8 cellular contexts compared by ENCODE assay signal in genomic region chr5:177310757-177311173, GRCh38. TPM values are rescaled to one million over a fixed set of nuclear protein-coding genes. Genes with fewer than 3 reads are reported as not detected.
DNase-seq lines count a peak whose midpoint lies in the region; ATAC-seq and TF ChIP-seq lines count a peak whose summit lies in the region.

No MANE protein-coding gene starts in this region.

- H3K36me3 Mint-ChIP-seq in HFFc6 (ENCODE audit: low read depth), result peaks cover 18% of the 10 kb centered on the region

- intact Hi-C loops in PC-9 (cut with micrococcal nuclease; ENCODE audit: unreplicated experiment) (no loop called here), sigmoid colon (cut with DNase I) (loop anchor here (5.0 to 10.0 kb wide), 3 partner anchors 57 to 204 kb away; partner anchors contain the start of gene DDX41)

- H3K4me2 ChIP-seq in PC-9, result peak overlapping the region; percentile 89

- H2AFZ ChIP-seq in PC-9, result no peak overlapping the region

- H3K27ac Mint-ChIP-seq in HFFc6, result peak overlapping the region; percentile 59; the same call in 1 of the 2 replicates

- H3K9me3 ChIP-seq in PC-9 (ENCODE audit: insufficient read depth, low read depth) (no peaks in the 10 kb centered on the region), duodenal mucosa (ENCODE audit: control insufficient read depth in 1 of 2, low read length in 2 of 2) (no peaks in the 10 kb centered on the region), sigmoid colon (no peaks in the 10 kb centered on the region), tibial nerve (no peaks in the 10 kb centered on the region)

- H3K79me2 ChIP-seq in PC-9 (ENCODE audit: low read depth), result peaks cover 4% of the 10 kb centered on the region; the same call in 1 of the 2 replicates

- DNase-seq in EL (peak; percentile 47), HFFc6 (no peak), PC-9 (no peak), sigmoid colon (peak; percentile 62), activated gamma-delta T cell treated with Interleukin-2 at 50 U/mL for 16 hours (no peak), tibial nerve (ENCODE audit: low spot score in 2 of 2) (no peak)

- no peak for TF ChIP-seq POLR2A in sigmoid colon (IDR thresholded peaks at IDR 0.05)
- no peak for TF ChIP-seq POLR2A in tibial nerve (IDR thresholded peaks at IDR 0.05)

- peak overlapping the region; percentile 90 for H3K4me3 Mint-ChIP-seq in HFFc6

- H3K27me3 ChIP-seq in PC-9 (ENCODE audit: insufficient read depth, low read depth) (no peaks in the 10 kb centered on the region), duodenal mucosa (ENCODE audit: control insufficient read depth in 1 of 2, insufficient read depth in 2 of 2, low read length in 2 of 2) (no peaks in the 10 kb centered on the region), sigmoid colon (no peaks in the 10 kb centered on the region), tibial nerve (no peaks in the 10 kb centered on the region)

- peaks cover 9% of the 10 kb centered on the region; the same call in 1 of the 2 replicates for H4K20me1 ChIP-seq in PC-9 (ENCODE audit: insufficient read depth)

- H3K27me3 Mint-ChIP-seq in HFFc6 (ENCODE audit: insufficient read depth), result peaks cover 12% of the 10 kb centered on the region

- peak overlapping the region; percentile 72; the same call in 1 of the 2 replicates for H3K4me3 ChIP-seq in PC-9
- H3K4me3 ChIP-seq in duodenal mucosa (ENCODE audit: low read depth in 1 of 2, low read length in 2 of 2), result peak overlapping the region; percentile 71 to 74
- H3K4me3 ChIP-seq in sigmoid colon, result no peak overlapping the region
- H3K4me3 ChIP-seq in tibial nerve, result peak overlapping the region in 1 of 4 donors; percentile 67

- H3K9me3 Mint-ChIP-seq in HFFc6, result no peaks in the 10 kb centered on the region

- H3K4me1 ChIP-seq in PC-9 (replicated peaks; ENCODE audit: insufficient read depth) (peaks cover 10% of the 10 kb centered on the region; the same call in 1 of the 2 replicates), duodenal mucosa (ENCODE audit: control insufficient read depth in 1 of 2, insufficient read depth in 2 of 2, low read length in 2 of 2) (peaks cover 30 to 37% of the 10 kb centered on the region in 2 donors), sigmoid colon (peaks cover 0 to 34% (median 25%) of the 10 kb centered on the region in 4 donors), tibial nerve (peaks cover 0 to 40% (median 20%) of the 10 kb centered on the region in 4 donors)

- no TSS peak for BruUV-seq in PC-9 (replicated peaks; lab: Mats Ljungman, UMichigan)

- H3F3A ChIP-seq in PC-9 (ENCODE audit: insufficient read depth, low read depth), result peaks cover 30% of the 10 kb centered on the region; the same call in 1 of the 2 replicates

- no peak overlapping the region for H3K27ac ChIP-seq in PC-9
- no peak overlapping the region for H3K27ac ChIP-seq in duodenal mucosa (ENCODE audit: low read depth, low read length)
- no peak overlapping the region for H3K27ac ChIP-seq in sigmoid colon
- no peak overlapping the region for H3K27ac ChIP-seq in tibial nerve

- TF ChIP-seq CTCF in HFFc6 (IDR thresholded peaks at IDR 0.05) (no peak), PC-9 (conservative IDR thresholded peaks at IDR 0.05) (no peak), sigmoid colon (IDR thresholded peaks at IDR 0.05) (no peak), tibial nerve (IDR thresholded peaks at IDR 0.05) (no peak)

- no peaks in the 10 kb centered on the region for H3K9me2 ChIP-seq in PC-9 (ENCODE audit: insufficient read depth)

- H3K4me1 Mint-ChIP-seq in HFFc6 (ENCODE audit: low read depth), result peaks cover 36% of the 10 kb centered on the region

- no peak for TF ChIP-seq EP300 in sigmoid colon (IDR thresholded peaks at IDR 0.05)
- TF ChIP-seq EP300 in tibial nerve (IDR thresholded peaks at IDR 0.05), result no peak

- H3K36me3 ChIP-seq in PC-9 (ENCODE audit: low read depth), result peaks cover 3% of the 10 kb centered on the region; the same call in 1 of the 2 replicates
- peaks cover 12 to 20% of the 10 kb centered on the region in 2 donors for H3K36me3 ChIP-seq in duodenal mucosa (ENCODE audit: control insufficient read depth in 1 of 2, insufficient read depth in 2 of 2, low read length in 2 of 2)
- H3K36me3 ChIP-seq in sigmoid colon, result peaks cover 0 to 19% (median 12%) of the 10 kb centered on the region in 4 donors
- H3K36me3 ChIP-seq in tibial nerve, result peaks cover 0 to 31% (median 0%) of the 10 kb centered on the region in 3 donors

- no peak for ATAC-seq in GM21360 (IDR thresholded peaks at IDR 0.05; ENCODE audit: unreplicated experiment)

- WGBS in sigmoid colon, 2 donors, result 12 to 18% methylated on average over 10 of the region's 10 CpGs
- whole genome bisulfite sequencing in tibial nerve, 2 donors, result 18 to 20% methylated on average over 10 of the region's 10 CpGs

- CTCF ChIA-PET in PC-9 (lab: Charles Lee), result interaction anchor here (1.0 to 1.6 kb wide), 7 partner anchors 8 to 144 kb away, joined by 3 to 11 read pairs (median 3); partner anchors contain the start of genes GRK6 and SLC34A1

- H3K9ac ChIP-seq in duodenal mucosa (ENCODE audit: low read depth in 1 of 2, low read length in 2 of 2), result peak overlapping the region in 1 of 2 donors; percentile 32

- POLR2A ChIA-PET in PC-9 (lab: Charles Lee; ENCODE audit: unreplicated experiment), result no interaction called here

RNA-seq across cellular contexts. Expression of gene MXD3, which starts 0.9 kb away (rescaled TPM):
- 10 to 100 TPM in 5 of 6 experiments, 1 to 10 TPM in 1; 7.7 to 17.0 (median 15.3) TPM for total RNA-seq in HFFc6 (2021; fragmentation: NEBNext Ultra II Directional; extraction: Animal tissue kit (Norgen Biotek cat#: 25700))
- total RNA-seq in PC-9 (2021) (50.0 and 54.8 TPM in 2 replicates), sigmoid colon (10 to 100 TPM in 2 of 4 donors, 1 to 10 TPM in 2; 7.2 to 23.8 (median 12.9) TPM), tibial nerve (10 to 100 TPM in 2 of 4 donors, 1 to 10 TPM in 2; 5.2 to 33.9 (median 14.7) TPM)
- polyA plus RNA-seq in sigmoid colon, result 10 to 100 TPM in 1 of 3 donors, 1 to 10 TPM in 2; 2.1 to 20.7 (median 5.4) TPM

RNA-seq across cellular contexts. Expression of gene PRELID1, which starts 7.2 kb away (rescaled TPM):
- total RNA-seq in HFFc6 (2021; fragmentation: NEBNext Ultra II Directional; extraction: Animal tissue kit (Norgen Biotek cat#: 25700)), result 100 to 1,000 TPM; 182 to 225 (median 217) TPM
- total RNA-seq in PC-9 (2021) (189 and 209 TPM in 2 replicates), sigmoid colon (10 to 100 TPM; 59.3 to 64.9 (median 62.4) TPM), tibial nerve (10 to 100 TPM; 52.6 to 87.0 (median 65.2) TPM)
- 100 to 1,000 TPM; 231 to 330 (median 257) TPM for polyA plus RNA-seq in sigmoid colon

RNA-seq across cellular contexts. Expression of gene RAB24, which starts 7.2 kb away (rescaled TPM):
- total RNA-seq in HFFc6 (2021; fragmentation: NEBNext Ultra II Directional; extraction: Animal tissue kit (Norgen Biotek cat#: 25700)), result 10 to 100 TPM; 23.3 to 31.4 (median 26.4) TPM
- total RNA-seq in PC-9 (2021), result 16.9 and 25.2 TPM in 2 replicates
- total RNA-seq in sigmoid colon, result 10 to 100 TPM; 22.3 to 33.6 (median 29.4) TPM
- 10 to 100 TPM; 35.4 to 64.6 (median 50.4) TPM for polyA plus RNA-seq in sigmoid colon
- total RNA-seq in tibial nerve, result 10 to 100 TPM; 24.1 to 56.7 (median 35.4) TPM

RNA-seq across cellular contexts. Expression of gene LMAN2, which starts 40.7 kb away (rescaled TPM):
- 100 to 1,000 TPM; 153 to 169 (median 164) TPM for total RNA-seq in HFFc6 (2021; fragmentation: NEBNext Ultra II Directional; extraction: Animal tissue kit (Norgen Biotek cat#: 25700))
- total RNA-seq in PC-9 (2021), result 129 and 153 TPM in 2 replicates
- total RNA-seq in sigmoid colon, result 100 to 1,000 TPM in 2 of 4 donors, 10 to 100 TPM in 2; 87.5 to 169 (median 98.2) TPM
- 100 to 1,000 TPM in 2 of 3 donors, 10 to 100 TPM in 1; 62.5 to 244 (median 115) TPM for polyA plus RNA-seq in sigmoid colon
- 100 to 1,000 TPM; 144 to 179 (median 154) TPM for total RNA-seq in tibial nerve

RNA-seq across cellular contexts. Expression of gene RGS14, which starts 47.0 kb away (rescaled TPM):
- 1 to 10 TPM; 1.0 to 2.2 (median 1.2) TPM for total RNA-seq in HFFc6 (2021; fragmentation: NEBNext Ultra II Directional; extraction: Animal tissue kit (Norgen Biotek cat#: 25700))
- 11.9 and 13.6 TPM in 2 replicates for total RNA-seq in PC-9 (2021)
- 10 to 100 TPM in 3 of 4 donors, 1 to 10 TPM in 1; 9.6 to 26.6 (median 16.7) TPM for total RNA-seq in sigmoid colon
- polyA plus RNA-seq in sigmoid colon, result 10 to 100 TPM; 12.7 to 21.0 (median 16.2) TPM
- 10 to 100 TPM; 10.2 to 29.6 (median 16.4) TPM for total RNA-seq in tibial nerve

Comparison
In these comparisons a context has a peak if more than half of its experiments do, and no peak if none do; other contexts are left out.
1. DNase-seq: peak in EL (single experiment) and sigmoid colon (single experiment); none in HFFc6 (single experiment), PC-9 (0 of 2), activated gamma-delta T cell treated with Interleukin-2 at 50 U/mL for 16 hours (single experiment) and tibial nerve (0 of 2).
2. H3K4me3 ChIP-seq: peak in PC-9 (single experiment) and duodenal mucosa (2 of 2); none in sigmoid colon (0 of 4).